In the genomic region with DNA sequence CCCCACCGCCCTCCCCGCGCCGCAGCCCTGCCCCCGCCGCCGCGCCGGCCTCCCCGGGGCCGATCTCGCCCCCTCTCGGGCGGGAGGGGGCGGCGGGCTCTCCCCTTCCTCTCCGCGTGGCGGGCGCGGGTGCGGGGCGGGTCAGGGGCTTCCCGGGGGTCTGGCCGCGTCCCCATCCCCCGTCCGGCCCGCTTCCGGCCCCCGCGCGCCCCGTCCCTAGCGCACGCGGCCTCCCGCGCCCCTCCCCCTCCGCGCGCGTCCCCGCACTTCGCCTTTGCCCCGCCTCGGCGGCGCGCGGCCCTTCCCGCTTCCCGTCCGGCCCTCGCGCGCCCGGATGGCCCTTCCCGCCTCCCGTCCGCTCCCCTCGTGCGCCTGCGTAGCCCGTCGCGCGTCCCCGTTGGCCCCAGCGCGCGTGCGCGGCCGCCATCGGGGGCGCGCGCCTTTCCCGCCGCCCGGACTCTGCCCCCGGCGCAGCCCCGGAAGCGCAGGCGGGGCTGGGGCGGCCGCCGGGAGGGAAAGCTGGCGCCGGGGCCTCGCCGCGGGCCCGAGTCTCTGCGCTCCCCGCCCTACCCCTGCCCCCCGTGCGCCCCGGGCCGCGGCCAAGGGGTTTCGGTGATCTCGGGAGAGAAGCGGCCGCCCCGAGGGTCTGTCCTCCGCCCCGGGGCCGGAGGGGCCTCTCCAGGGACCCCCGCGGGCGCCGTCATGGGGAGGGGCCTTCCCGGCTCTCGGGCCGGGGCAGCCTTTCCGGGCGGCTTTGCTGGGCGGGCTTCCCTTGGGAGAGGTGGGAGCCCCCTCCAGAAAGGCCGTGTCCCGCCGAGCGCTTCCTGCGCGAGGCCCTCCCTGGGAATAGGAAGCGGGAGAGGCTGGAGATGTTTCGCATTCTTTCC, we compare ENCODE assay signal across 1 cellular context.
TF ChIP-seq lines count a peak whose summit lies in the region.

No MANE protein-coding gene starts in this region.

TF ChIP-seq in HCT116, 20 proteins besides CTCF, POLR2A, EP300 and RAD21 (continued from another document):
- TF ChIP-seq, protein P1, sequence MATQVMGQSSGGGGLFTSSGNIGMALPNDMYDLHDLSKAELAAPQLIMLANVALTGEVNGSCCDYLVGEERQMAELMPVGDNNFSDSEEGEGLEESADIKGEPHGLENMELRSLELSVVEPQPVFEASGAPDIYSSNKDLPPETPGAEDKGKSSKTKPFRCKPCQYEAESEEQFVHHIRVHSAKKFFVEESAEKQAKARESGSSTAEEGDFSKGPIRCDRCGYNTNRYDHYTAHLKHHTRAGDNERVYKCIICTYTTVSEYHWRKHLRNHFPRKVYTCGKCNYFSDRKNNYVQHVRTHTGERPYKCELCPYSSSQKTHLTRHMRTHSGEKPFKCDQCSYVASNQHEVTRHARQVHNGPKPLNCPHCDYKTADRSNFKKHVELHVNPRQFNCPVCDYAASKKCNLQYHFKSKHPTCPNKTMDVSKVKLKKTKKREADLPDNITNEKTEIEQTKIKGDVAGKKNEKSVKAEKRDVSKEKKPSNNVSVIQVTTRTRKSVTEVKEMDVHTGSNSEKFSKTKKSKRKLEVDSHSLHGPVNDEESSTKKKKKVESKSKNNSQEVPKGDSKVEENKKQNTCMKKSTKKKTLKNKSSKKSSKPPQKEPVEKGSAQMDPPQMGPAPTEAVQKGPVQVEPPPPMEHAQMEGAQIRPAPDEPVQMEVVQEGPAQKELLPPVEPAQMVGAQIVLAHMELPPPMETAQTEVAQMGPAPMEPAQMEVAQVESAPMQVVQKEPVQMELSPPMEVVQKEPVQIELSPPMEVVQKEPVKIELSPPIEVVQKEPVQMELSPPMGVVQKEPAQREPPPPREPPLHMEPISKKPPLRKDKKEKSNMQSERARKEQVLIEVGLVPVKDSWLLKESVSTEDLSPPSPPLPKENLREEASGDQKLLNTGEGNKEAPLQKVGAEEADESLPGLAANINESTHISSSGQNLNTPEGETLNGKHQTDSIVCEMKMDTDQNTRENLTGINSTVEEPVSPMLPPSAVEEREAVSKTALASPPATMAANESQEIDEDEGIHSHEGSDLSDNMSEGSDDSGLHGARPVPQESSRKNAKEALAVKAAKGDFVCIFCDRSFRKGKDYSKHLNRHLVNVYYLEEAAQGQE (IDR thresholded peaks at IDR 0.05; ENCODE audit: low read depth), result no peak
- TF ChIP-seq YY1 (IDR thresholded peaks at IDR 0.05; ENCODE audit: extremely low read depth, insufficient replicate concordance, low read depth, low read length) (peak; percentile 61), ELF1 (IDR thresholded peaks at IDR 0.05; ENCODE audit: borderline replicate concordance, low read depth) (no peak), ZBTB33 (IDR thresholded peaks at IDR 0.05; ENCODE audit: extremely low read depth, insufficient replicate concordance, low read length) (peak; percentile 56), EZH2 (IDR thresholded peaks at IDR 0.05) (no peak), MAX (IDR thresholded peaks at IDR 0.05) (peak; percentile 38; the same call in 1 of the 2 replicates)
TF ChIP-seq in HCT116: peak in this region for 5.
